ENCODE assay signal across 14 cellular contexts in the genomic region with DNA sequence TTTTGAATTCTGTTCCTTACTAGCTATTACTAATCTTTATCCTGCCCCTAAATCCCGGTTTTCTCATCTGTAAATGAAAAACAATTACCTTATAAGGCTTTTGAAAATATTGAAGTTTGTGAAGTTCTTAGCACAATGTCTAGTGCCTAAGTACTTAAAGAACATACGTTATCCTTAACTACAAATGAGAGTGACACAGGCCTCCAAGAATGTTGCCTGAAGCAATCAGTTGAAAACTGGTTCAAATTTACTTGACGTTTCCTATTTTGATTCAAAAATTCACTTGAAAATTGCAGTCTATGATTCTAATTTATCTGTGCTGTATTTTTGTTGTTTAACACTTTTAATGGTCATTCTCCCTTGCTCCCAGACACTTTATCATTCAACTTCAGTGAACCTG. TPM values are rescaled to one million over a fixed set of nuclear protein-coding genes. Genes with fewer than 3 reads are reported as not detected.
DNase-seq lines count a peak whose midpoint lies in the region; FAIRE-seq and TF ChIP-seq lines count a peak whose summit lies in the region.
"Had no signal": no experiment of that assay in that cellular context is flagged by ENCODE, and none has a peak within 500 bp of the region (broad histone marks: within the 10 kb centered on the region; RNA-seq: fewer than 3 reads in every experiment).

No MANE protein-coding gene starts in this region.

- H3K27me3 Mint-ChIP-seq in HFFc6 (ENCODE audit: insufficient read depth): peaks cover 1% of the 10 kb centered on the region
- H3K27me3 Mint-ChIP-seq in astrocyte (ENCODE audit: low read depth, unreplicated experiment): no peaks in the 10 kb centered on the region
- H3K27me3 Mint-ChIP-seq: progenitor cell of endocrine pancreas had no signal

- no peak overlapping the region for H3K4me2 ChIP-seq in astrocyte (ENCODE audit: low read length)

- no peaks in the 10 kb centered on the region for H3K36me3 ChIP-seq in astrocyte (ENCODE audit: insufficient read depth, low read length)
- H3K36me3 ChIP-seq: thyroid gland had no signal

- no peak overlapping the region for H3K27ac ChIP-seq in astrocyte (ENCODE audit: low read depth, low read length)
- H3K27ac ChIP-seq: thyroid gland, VCaP had no signal

- H4K20me1 ChIP-seq in astrocyte (ENCODE audit: insufficient read depth, low read length): no peaks in the 10 kb centered on the region

- H3K27ac Mint-ChIP-seq in HFFc6 (peak overlapping the region; percentile 88), astrocyte (ENCODE audit: unreplicated experiment) (peak overlapping the region; percentile 38)

- no peaks in the 10 kb centered on the region for H3K9me3 Mint-ChIP-seq in HFFc6
- H3K9me3 Mint-ChIP-seq in astrocyte (ENCODE audit: unreplicated experiment): no peaks in the 10 kb centered on the region
- H3K9me3 Mint-ChIP-seq: activated naive CD4-positive, alpha-beta T cell treated with anti-CD3 and anti-CD28 coated beads, Interleukin-2, amount 10 ng/mL, durations not matched to agents 7 days and 5 days had no signal

- H3K36me3 Mint-ChIP-seq in HFFc6 (ENCODE audit: low read depth) (peaks cover 16% of the 10 kb centered on the region), astrocyte (ENCODE audit: low read depth, unreplicated experiment) (no peaks in the 10 kb centered on the region)

- H3K4me3 Mint-ChIP-seq in HFFc6 (peak overlapping the region; percentile 77), astrocyte (ENCODE audit: unreplicated experiment) (no peak overlapping the region)
- H3K4me3 Mint-ChIP-seq: activated naive CD4-positive, alpha-beta T cell treated with anti-CD3 and anti-CD28 coated beads, Interleukin-2, amount 10 ng/mL, durations not matched to agents 7 days and 5 days had no signal

- no peaks in the 10 kb centered on the region for H3K27me3 ChIP-seq in astrocyte (ENCODE audit: insufficient read depth, low read length)
- H3K27me3 ChIP-seq: thyroid gland had no signal

- FAIRE-seq in astrocyte (lab: Jason Lieb, UNC): peak; percentile 77

- intact Hi-C loops in posterior vena cava (cut with DNase I): no loop called here

- H2AFZ ChIP-seq in astrocyte (ENCODE audit: low read depth, low read length): no peak overlapping the region

- no peaks in the 10 kb centered on the region for H3K4me1 ChIP-seq in astrocyte (ENCODE audit: insufficient read depth, low read length)

- no peaks in the 10 kb centered on the region for H3K9me3 ChIP-seq in astrocyte (ENCODE audit: insufficient read depth, low read depth, low read length)
- H3K9me3 ChIP-seq: mucosa of descending colon, thyroid gland had no signal

- peaks cover 39% of the 10 kb centered on the region for H3K79me2 ChIP-seq in astrocyte (ENCODE audit: insufficient read depth, low read length)

- H3K9ac ChIP-seq in astrocyte (ENCODE audit: low read length): no peak overlapping the region

- peaks cover 36% of the 10 kb centered on the region for H3K4me1 Mint-ChIP-seq in HFFc6 (ENCODE audit: low read depth)
- peaks cover 15% of the 10 kb centered on the region for H3K4me1 Mint-ChIP-seq in astrocyte (ENCODE audit: low read depth, unreplicated experiment)

- DNase-seq in AG09309 (ENCODE audit: low read depth) (peak; percentile 17), HFFc6 (peak; percentile 50), astrocyte (ENCODE audit: low read depth) (no peak), foreskin fibroblast (peak; percentile 48 to 78), posterior vena cava (ENCODE audit: low spot score) (no peak), midbrain (lab: John Stamatoyannopoulos, UW) (no peak)
- DNase-seq in effector CD8-positive, alpha-beta T cell (lab: John Stamatoyannopoulos, UW): no peak
- DNase-seq in stimulated activated CD4-positive, alpha-beta T cell treated with anti-CD3 and anti-CD28 coated beads, Interleukin-15, amount 100 ng/mL, for 24 hours: no peak
- DNase-seq: activated naive CD4-positive, alpha-beta T cell treated with anti-CD3 and anti-CD28 coated beads, Interleukin-2, amount 10 ng/mL, durations not matched to agents 7 days and 5 days; mucosa of descending colon; NCI-H1092; thyroid gland had no signal

- H3K4me3 ChIP-seq in AG09309 (ENCODE audit: control insufficient read depth, low read depth, low read length) (no peak overlapping the region), astrocyte (ENCODE audit: insufficient read depth, low read depth, low read length) (no peak overlapping the region), foreskin fibroblast (ENCODE audit: low read depth in 1 of 2, low read length in 2 of 2) (no peak overlapping the region)
- H3K4me3 ChIP-seq: mucosa of descending colon, thyroid gland had no signal

- TF ChIP-seq CTCF in AG09309 (IDR thresholded peaks at IDR 0.05; ENCODE audit: control insufficient read depth, insufficient read depth, low read depth, low read length, missing control alignments) (no peak), HFFc6 (IDR thresholded peaks at IDR 0.05) (no peak), astrocyte (IDR thresholded peaks at IDR 0.05; ENCODE audit: insufficient read depth, low read depth, low read length) (no peak), foreskin fibroblast (IDR thresholded peaks at IDR 0.05; ENCODE audit: low read depth, low read length) (no peak)

RNA-seq across cellular contexts. Expression of a gene that starts 3.2 kb away (rescaled TPM):
- 1 to 10 TPM; 4.1 to 6.7 (median 5.6) TPM for total RNA-seq in HFFc6 (2021; fragmentation: NEBNext Ultra II Directional; extraction: Animal tissue kit (Norgen Biotek cat#: 25700))
- 10.7 and 10.8 TPM in 2 replicates for total RNA-seq in astrocyte
- total RNA-seq in posterior vena cava: 10 to 100 TPM; 17.0 to 20.0 TPM

RNA-seq across cellular contexts. Expression of a gene that starts 51.9 kb away (rescaled TPM):
- 10 to 100 TPM; 19.9 to 26.9 (median 22.0) TPM for total RNA-seq in HFFc6 (2021; fragmentation: NEBNext Ultra II Directional; extraction: Animal tissue kit (Norgen Biotek cat#: 25700))
- total RNA-seq in astrocyte: 23.0 and 26.8 TPM in 2 replicates
- total RNA-seq in posterior vena cava: 10 to 100 TPM; 14.6 to 15.2 TPM

Comparison
In these comparisons a context has a peak if more than half of its experiments do, and no peak if none do; other contexts are left out.
1. DNase-seq: peak in AG09309 (single experiment), HFFc6 (single experiment) and foreskin fibroblast (2 of 2); none in astrocyte (single experiment), effector CD8-positive, alpha-beta T cell (single experiment), posterior vena cava (single experiment), stimulated activated CD4-positive, alpha-beta T cell treated with anti-CD3 and anti-CD28 coated beads, Interleukin-15, amount 100 ng/mL, for 24 hours (single experiment) and midbrain (single experiment).